2 cellular contexts compared by ENCODE assay signal in genomic region chr7:101927389-101928306, GRCh38.
TF ChIP-seq lines count a peak whose summit lies in the region.

No MANE protein-coding gene starts in this region.

TF ChIP-seq in GM23338, 12 proteins besides CTCF, POLR2A, EP300 and RAD21 (continued from another document):
- TF ChIP-seq, protein P1, sequence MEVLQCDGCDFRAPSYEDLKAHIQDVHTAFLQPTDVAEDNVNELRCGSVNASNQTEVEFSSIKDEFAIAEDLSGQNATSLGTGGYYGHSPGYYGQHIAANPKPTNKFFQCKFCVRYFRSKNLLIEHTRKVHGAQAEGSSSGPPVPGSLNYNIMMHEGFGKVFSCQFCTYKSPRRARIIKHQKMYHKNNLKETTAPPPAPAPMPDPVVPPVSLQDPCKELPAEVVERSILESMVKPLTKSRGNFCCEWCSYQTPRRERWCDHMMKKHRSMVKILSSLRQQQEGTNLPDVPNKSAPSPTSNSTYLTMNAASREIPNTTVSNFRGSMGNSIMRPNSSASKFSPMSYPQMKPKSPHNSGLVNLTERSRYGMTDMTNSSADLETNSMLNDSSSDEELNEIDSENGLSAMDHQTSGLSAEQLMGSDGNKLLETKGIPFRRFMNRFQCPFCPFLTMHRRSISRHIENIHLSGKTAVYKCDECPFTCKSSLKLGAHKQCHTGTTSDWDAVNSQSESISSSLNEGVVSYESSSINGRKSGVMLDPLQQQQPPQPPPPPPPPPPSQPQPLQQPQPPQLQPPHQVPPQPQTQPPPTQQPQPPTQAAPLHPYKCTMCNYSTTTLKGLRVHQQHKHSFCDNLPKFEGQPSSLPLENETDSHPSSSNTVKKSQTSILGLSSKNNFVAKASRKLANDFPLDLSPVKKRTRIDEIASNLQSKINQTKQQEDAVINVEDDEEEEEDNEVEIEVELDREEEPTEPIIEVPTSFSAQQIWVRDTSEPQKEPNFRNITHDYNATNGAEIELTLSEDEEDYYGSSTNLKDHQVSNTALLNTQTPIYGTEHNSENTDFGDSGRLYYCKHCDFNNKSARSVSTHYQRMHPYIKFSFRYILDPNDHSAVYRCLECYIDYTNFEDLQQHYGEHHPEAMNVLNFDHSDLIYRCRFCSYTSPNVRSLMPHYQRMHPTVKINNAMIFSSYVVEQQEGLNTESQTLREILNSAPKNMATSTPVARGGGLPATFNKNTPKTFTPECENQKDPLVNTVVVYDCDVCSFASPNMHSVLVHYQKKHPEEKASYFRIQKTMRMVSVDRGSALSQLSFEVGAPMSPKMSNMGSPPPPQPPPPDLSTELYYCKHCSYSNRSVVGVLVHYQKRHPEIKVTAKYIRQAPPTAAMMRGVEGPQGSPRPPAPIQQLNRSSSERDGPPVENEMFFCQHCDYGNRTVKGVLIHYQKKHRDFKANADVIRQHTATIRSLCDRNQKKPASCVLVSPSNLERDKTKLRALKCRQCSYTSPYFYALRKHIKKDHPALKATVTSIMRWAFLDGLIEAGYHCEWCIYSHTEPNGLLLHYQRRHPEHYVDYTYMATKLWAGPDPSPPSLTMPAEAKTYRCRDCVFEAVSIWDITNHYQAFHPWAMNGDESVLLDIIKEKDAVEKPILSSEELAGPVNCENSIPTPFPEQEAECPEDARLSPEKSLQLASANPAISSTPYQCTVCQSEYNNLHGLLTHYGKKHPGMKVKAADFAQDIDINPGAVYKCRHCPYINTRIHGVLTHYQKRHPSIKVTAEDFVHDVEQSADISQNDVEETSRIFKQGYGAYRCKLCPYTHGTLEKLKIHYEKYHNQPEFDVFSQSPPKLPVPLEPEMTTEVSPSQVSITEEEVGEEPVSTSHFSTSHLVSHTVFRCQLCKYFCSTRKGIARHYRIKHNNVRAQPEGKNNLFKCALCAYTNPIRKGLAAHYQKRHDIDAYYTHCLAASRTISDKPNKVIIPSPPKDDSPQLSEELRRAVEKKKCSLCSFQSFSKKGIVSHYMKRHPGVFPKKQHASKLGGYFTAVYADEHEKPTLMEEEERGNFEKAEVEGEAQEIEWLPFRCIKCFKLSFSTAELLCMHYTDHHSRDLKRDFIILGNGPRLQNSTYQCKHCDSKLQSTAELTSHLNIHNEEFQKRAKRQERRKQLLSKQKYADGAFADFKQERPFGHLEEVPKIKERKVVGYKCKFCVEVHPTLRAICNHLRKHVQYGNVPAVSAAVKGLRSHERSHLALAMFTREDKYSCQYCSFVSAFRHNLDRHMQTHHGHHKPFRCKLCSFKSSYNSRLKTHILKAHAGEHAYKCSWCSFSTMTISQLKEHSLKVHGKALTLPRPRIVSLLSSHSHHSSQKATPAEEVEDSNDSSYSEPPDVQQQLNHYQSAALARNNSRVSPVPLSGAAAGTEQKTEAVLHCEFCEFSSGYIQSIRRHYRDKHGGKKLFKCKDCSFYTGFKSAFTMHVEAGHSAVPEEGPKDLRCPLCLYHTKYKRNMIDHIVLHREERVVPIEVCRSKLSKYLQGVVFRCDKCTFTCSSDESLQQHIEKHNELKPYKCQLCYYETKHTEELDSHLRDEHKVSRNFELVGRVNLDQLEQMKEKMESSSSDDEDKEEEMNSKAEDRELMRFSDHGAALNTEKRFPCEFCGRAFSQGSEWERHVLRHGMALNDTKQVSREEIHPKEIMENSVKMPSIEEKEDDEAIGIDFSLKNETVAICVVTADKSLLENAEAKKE (CRISPR knock-in tag; IDR thresholded peaks at IDR 0.05) = no peak
- no peak for TF ChIP-seq ZNF331 (CRISPR knock-in tag; IDR thresholded peaks at IDR 0.05; ENCODE audit: low read depth)
- no peak for TF ChIP-seq POLR2AphosphoS5 (IDR thresholded peaks at IDR 0.05; ENCODE audit: low read depth)
- no peak for TF ChIP-seq ZNF114 (CRISPR knock-in tag; IDR thresholded peaks at IDR 0.05)
- TF ChIP-seq JUNB (IDR thresholded peaks at IDR 0.05; ENCODE audit: unreplicated experiment) = no peak
- TF ChIP-seq REST (IDR thresholded peaks at IDR 0.05; ENCODE audit: unreplicated experiment) = no peak
- TF ChIP-seq, protein P2, sequence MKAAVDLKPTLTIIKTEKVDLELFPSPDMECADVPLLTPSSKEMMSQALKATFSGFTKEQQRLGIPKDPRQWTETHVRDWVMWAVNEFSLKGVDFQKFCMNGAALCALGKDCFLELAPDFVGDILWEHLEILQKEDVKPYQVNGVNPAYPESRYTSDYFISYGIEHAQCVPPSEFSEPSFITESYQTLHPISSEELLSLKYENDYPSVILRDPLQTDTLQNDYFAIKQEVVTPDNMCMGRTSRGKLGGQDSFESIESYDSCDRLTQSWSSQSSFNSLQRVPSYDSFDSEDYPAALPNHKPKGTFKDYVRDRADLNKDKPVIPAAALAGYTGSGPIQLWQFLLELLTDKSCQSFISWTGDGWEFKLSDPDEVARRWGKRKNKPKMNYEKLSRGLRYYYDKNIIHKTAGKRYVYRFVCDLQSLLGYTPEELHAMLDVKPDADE (IDR thresholded peaks at IDR 0.05) = no peak

TF ChIP-seq in K562, 482 proteins besides CTCF, POLR2A, EP300 and RAD21 (continued from another document):
- TF ChIP-seq, protein P3, sequence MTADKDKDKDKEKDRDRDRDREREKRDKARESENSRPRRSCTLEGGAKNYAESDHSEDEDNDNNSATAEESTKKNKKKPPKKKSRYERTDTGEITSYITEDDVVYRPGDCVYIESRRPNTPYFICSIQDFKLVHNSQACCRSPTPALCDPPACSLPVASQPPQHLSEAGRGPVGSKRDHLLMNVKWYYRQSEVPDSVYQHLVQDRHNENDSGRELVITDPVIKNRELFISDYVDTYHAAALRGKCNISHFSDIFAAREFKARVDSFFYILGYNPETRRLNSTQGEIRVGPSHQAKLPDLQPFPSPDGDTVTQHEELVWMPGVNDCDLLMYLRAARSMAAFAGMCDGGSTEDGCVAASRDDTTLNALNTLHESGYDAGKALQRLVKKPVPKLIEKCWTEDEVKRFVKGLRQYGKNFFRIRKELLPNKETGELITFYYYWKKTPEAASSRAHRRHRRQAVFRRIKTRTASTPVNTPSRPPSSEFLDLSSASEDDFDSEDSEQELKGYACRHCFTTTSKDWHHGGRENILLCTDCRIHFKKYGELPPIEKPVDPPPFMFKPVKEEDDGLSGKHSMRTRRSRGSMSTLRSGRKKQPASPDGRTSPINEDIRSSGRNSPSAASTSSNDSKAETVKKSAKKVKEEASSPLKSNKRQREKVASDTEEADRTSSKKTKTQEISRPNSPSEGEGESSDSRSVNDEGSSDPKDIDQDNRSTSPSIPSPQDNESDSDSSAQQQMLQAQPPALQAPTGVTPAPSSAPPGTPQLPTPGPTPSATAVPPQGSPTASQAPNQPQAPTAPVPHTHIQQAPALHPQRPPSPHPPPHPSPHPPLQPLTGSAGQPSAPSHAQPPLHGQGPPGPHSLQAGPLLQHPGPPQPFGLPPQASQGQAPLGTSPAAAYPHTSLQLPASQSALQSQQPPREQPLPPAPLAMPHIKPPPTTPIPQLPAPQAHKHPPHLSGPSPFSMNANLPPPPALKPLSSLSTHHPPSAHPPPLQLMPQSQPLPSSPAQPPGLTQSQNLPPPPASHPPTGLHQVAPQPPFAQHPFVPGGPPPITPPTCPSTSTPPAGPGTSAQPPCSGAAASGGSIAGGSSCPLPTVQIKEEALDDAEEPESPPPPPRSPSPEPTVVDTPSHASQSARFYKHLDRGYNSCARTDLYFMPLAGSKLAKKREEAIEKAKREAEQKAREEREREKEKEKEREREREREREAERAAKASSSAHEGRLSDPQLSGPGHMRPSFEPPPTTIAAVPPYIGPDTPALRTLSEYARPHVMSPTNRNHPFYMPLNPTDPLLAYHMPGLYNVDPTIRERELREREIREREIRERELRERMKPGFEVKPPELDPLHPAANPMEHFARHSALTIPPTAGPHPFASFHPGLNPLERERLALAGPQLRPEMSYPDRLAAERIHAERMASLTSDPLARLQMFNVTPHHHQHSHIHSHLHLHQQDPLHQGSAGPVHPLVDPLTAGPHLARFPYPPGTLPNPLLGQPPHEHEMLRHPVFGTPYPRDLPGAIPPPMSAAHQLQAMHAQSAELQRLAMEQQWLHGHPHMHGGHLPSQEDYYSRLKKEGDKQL (CRISPR knock-in tag; IDR thresholded peaks at IDR 0.05; ENCODE audit: borderline replicate concordance) = no peak
- TF ChIP-seq RBM25 (IDR thresholded peaks at IDR 0.05; ENCODE audit: low read depth, low read length, severe bottlenecking) = peak; percentile 41
- TF ChIP-seq ATF3 (IDR thresholded peaks at IDR 0.05) = 0 out of 2 replicates have a peak, but pooled peaks have one; percentile 16
- TF ChIP-seq ATF3 (CRISPR knock-in tag; conservative IDR thresholded peaks at IDR 0.05) = no peak
- TF ChIP-seq ZNF146 (CRISPR knock-in tag; IDR thresholded peaks at IDR 0.05; ENCODE audit: unreplicated experiment) = no peak
- TF ChIP-seq ZNF778 (CRISPR knock-in tag; IDR thresholded peaks at IDR 0.05) = no peak
- TF ChIP-seq, protein P4, sequence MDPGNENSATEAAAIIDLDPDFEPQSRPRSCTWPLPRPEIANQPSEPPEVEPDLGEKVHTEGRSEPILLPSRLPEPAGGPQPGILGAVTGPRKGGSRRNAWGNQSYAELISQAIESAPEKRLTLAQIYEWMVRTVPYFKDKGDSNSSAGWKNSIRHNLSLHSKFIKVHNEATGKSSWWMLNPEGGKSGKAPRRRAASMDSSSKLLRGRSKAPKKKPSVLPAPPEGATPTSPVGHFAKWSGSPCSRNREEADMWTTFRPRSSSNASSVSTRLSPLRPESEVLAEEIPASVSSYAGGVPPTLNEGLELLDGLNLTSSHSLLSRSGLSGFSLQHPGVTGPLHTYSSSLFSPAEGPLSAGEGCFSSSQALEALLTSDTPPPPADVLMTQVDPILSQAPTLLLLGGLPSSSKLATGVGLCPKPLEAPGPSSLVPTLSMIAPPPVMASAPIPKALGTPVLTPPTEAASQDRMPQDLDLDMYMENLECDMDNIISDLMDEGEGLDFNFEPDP (CRISPR knock-in tag; IDR thresholded peaks at IDR 0.05) = no peak
- TF ChIP-seq CEBPB (tag; IDR thresholded peaks at IDR 0.05) = peak; percentile 87
- peak; percentile 81 for TF ChIP-seq ZNF121 (CRISPR knock-in tag; conservative IDR thresholded peaks at IDR 0.05)
- TF ChIP-seq ZSCAN29 (IDR thresholded peaks at IDR 0.05) = no peak
- TF ChIP-seq, protein P5, sequence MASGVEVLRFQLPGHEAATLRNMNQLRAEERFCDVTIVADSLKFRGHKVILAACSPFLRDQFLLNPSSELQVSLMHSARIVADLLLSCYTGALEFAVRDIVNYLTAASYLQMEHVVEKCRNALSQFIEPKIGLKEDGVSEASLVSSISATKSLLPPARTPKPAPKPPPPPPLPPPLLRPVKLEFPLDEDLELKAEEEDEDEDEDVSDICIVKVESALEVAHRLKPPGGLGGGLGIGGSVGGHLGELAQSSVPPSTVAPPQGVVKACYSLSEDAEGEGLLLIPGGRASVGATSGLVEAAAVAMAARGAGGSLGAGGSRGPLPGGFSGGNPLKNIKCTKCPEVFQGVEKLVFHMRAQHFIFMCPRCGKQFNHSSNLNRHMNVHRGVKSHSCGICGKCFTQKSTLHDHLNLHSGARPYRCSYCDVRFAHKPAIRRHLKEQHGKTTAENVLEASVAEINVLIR (CRISPR knock-in tag; IDR thresholded peaks at IDR 0.05) = no peak
- no peak for TF ChIP-seq MAX (CRISPR knock-in tag; IDR thresholded peaks at IDR 0.05)
- TF ChIP-seq CREB3L1 (IDR thresholded peaks at IDR 0.05; ENCODE audit: borderline replicate concordance, low read depth) = no peak
- TF ChIP-seq NONO (IDR thresholded peaks at IDR 0.05; ENCODE audit: low read depth in 2 of 2, low read length in 1 of 2) = no peak
